ENCODE assay signal across 1 cellular context in genomic region chr22:46935506-46936377, GRCh38.
TF ChIP-seq lines count a peak whose summit lies in the region.

No MANE protein-coding gene starts in this region.

TF ChIP-seq in HepG2, 621 proteins besides CTCF, POLR2A, EP300 and RAD21 (continued from another document and continues in another):
- TF ChIP-seq ZNF549 (CRISPR knock-in tag; IDR thresholded peaks at IDR 0.05), result no peak
- TF ChIP-seq ZNF503 (CRISPR knock-in tag; IDR thresholded peaks at IDR 0.05), result peak; percentile 81; the same call in 1 of the 2 replicates
- peak; percentile 47 for TF ChIP-seq RERE (CRISPR knock-in tag; IDR thresholded peaks at IDR 0.05; ENCODE audit: low read depth)
- TF ChIP-seq ZNF335 (CRISPR knock-in tag; IDR thresholded peaks at IDR 0.05), result no peak; the same call in 1 of the 2 replicates
- no peak for TF ChIP-seq RORA (CRISPR knock-in tag; IDR thresholded peaks at IDR 0.05)
- no peak for TF ChIP-seq HNRNPK (IDR thresholded peaks at IDR 0.05; ENCODE audit: low read depth, low read length, poor library complexity, severe bottlenecking)
- peak; percentile 68; the same call in 1 of the 2 replicates for TF ChIP-seq ZNF138 (CRISPR knock-in tag; IDR thresholded peaks at IDR 0.05; ENCODE audit: low read depth)
- peak; percentile 41; the same call in 1 of the 2 replicates for TF ChIP-seq ZSCAN9 (CRISPR knock-in tag; IDR thresholded peaks at IDR 0.05; ENCODE audit: borderline replicate concordance)
- TF ChIP-seq ZNF720 (CRISPR knock-in tag; IDR thresholded peaks at IDR 0.05), result no peak
- no peak for TF ChIP-seq MLLT10 (CRISPR knock-in tag; IDR thresholded peaks at IDR 0.05)
- no peak for TF ChIP-seq TAF15 (IDR thresholded peaks at IDR 0.05; ENCODE audit: low read depth, low read length, poor library complexity, severe bottlenecking)
- no peak for TF ChIP-seq ZFP36 (IDR thresholded peaks at IDR 0.05; ENCODE audit: borderline replicate concordance, low read depth, low read length, partially characterized antibody)
- TF ChIP-seq ZNF768 (CRISPR knock-in tag; IDR thresholded peaks at IDR 0.05), result peak; percentile 11; the same call in 1 of the 2 replicates
- TF ChIP-seq ONECUT2 (CRISPR knock-in tag; IDR thresholded peaks at IDR 0.05), result no peak
- peak; percentile 97 for TF ChIP-seq HNF4A (CRISPR knock-in tag; IDR thresholded peaks at IDR 0.05)
- TF ChIP-seq ZNF280B (CRISPR knock-in tag; IDR thresholded peaks at IDR 0.05; ENCODE audit: borderline replicate concordance), result peak; percentile 53; the same call in 1 of the 2 replicates
- TF ChIP-seq ZNF790 (CRISPR knock-in tag; IDR thresholded peaks at IDR 0.05; ENCODE audit: borderline replicate concordance), result no peak
- no peak; the same call in 1 of the 2 replicates for TF ChIP-seq ZBTB43 (CRISPR knock-in tag; conservative IDR thresholded peaks at IDR 0.05)
- no peak for TF ChIP-seq ZNF256 (CRISPR knock-in tag; conservative IDR thresholded peaks at IDR 0.05)
- peak; percentile 91; the same call in 1 of the 2 replicates for TF ChIP-seq ZMAT3 (CRISPR knock-in tag; conservative IDR thresholded peaks at IDR 0.05)
- TF ChIP-seq ZNF180 (CRISPR knock-in tag; IDR thresholded peaks at IDR 0.05; ENCODE audit: borderline replicate concordance, low read depth), result no peak
- peak; percentile 86 for TF ChIP-seq FOSL2 (CRISPR knock-in tag; IDR thresholded peaks at IDR 0.05)
- peak; percentile 67 for TF ChIP-seq POGZ (CRISPR knock-in tag; IDR thresholded peaks at IDR 0.05)
- peak; percentile 44; the same call in 1 of the 2 replicates for TF ChIP-seq BORCS8-MEF2B (CRISPR knock-in tag; IDR thresholded peaks at IDR 0.05)
- 0 out of 2 replicates have a peak, but pooled peaks have one; percentile 32 for TF ChIP-seq ZNF691 (CRISPR knock-in tag; IDR thresholded peaks at IDR 0.05; ENCODE audit: borderline replicate concordance, low read depth)
- TF ChIP-seq POLR2G (IDR thresholded peaks at IDR 0.05; ENCODE audit: low read depth, low read length), result peak; percentile 56
- TF ChIP-seq ZNF10 (CRISPR knock-in tag; IDR thresholded peaks at IDR 0.05; ENCODE audit: borderline replicate concordance, low read depth), result no peak
- TF ChIP-seq TAF1 (CRISPR knock-in tag; IDR thresholded peaks at IDR 0.05), result peak; percentile 41; the same call in 1 of the 2 replicates
- peak; percentile 94 for TF ChIP-seq ZNF350 (CRISPR knock-in tag; IDR thresholded peaks at IDR 0.05; ENCODE audit: borderline replicate concordance, low read depth)
- TF ChIP-seq PLSCR1 (CRISPR knock-in tag; IDR thresholded peaks at IDR 0.05; ENCODE audit: borderline replicate concordance), result no peak
- peak; percentile 56 for TF ChIP-seq ZEB1 (IDR thresholded peaks at IDR 0.05; ENCODE audit: insufficient replicate concordance, low read depth)
- TF ChIP-seq KDM5B (CRISPR knock-in tag; IDR thresholded peaks at IDR 0.05; ENCODE audit: borderline replicate concordance), result peak; percentile 76; the same call in 1 of the 2 replicates
- peak; percentile 78; the same call in 1 of the 2 replicates for TF ChIP-seq SSRP1 (CRISPR knock-in tag; IDR thresholded peaks at IDR 0.05)
- TF ChIP-seq TIGD3 (CRISPR knock-in tag; IDR thresholded peaks at IDR 0.05; ENCODE audit: borderline replicate concordance), result no peak
- TF ChIP-seq THAP7 (CRISPR knock-in tag; IDR thresholded peaks at IDR 0.05), result no peak
- TF ChIP-seq ZNF678 (CRISPR knock-in tag; IDR thresholded peaks at IDR 0.05), result peak; percentile 85
- peak; percentile 33; the same call in 1 of the 2 replicates for TF ChIP-seq CC2D1A (CRISPR knock-in tag; IDR thresholded peaks at IDR 0.05)
- no peak for TF ChIP-seq ZBTB2 (CRISPR knock-in tag; IDR thresholded peaks at IDR 0.05; ENCODE audit: low read depth)
- TF ChIP-seq ZNF12 (CRISPR knock-in tag; IDR thresholded peaks at IDR 0.05), result no peak
- peak; percentile 94; the same call in 1 of the 2 replicates for TF ChIP-seq ATM (IDR thresholded peaks at IDR 0.05; ENCODE audit: borderline replicate concordance)
